In the genomic region with DNA sequence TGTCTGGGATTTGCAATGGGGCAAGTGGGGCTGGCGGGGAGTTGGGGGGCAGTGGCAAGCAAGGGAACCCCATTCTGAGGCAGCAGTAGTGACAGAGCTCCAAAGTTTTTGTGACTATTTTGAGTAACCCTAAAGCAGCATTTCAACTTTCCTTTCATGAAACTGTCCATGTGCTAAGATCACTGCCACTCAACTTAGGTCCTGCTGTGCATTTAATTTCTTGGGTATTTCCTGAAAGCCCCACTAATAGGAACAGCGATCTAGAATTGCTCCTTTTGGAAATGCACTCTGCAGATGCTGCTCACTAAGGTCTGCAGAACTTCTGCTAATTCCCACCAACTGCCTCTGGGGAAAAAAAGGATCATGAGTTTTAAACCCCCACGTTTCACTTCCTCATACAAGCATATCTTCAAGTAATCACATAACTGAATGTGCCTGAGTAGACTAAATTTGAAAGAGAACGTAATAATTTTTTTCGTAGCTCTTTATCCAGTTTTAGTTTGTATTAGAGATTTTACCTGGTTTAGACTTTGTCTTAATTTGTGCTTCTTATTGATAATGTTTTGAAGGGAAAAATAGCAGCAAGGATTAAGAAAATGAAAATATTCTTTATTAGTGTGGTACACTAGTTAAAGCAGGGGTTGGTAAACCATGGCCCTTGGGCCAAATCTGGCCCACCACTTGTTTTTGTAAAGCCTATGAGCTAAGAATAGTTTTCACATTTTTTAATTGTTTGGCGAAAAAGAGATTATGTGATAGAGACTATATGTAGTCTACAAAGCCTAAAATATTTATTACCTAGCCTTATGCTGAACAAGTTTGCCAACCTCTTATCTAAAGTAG, we compare ENCODE assay signal across 12 cellular contexts. TPM values are rescaled to one million over a fixed set of nuclear protein-coding genes. Genes with fewer than 3 reads are reported as not detected.
DNase-seq lines count a peak whose midpoint lies in the region; ATAC-seq, FAIRE-seq and TF ChIP-seq lines count a peak whose summit lies in the region.
"Had no signal": no experiment of that assay in that cellular context is flagged by ENCODE, and none has a peak within 500 bp of the region (broad histone marks: within the 10 kb centered on the region; RNA-seq: fewer than 3 reads in every experiment).

No MANE protein-coding gene starts in this region.

- H3K9me3 Mint-ChIP-seq in osteocyte (ENCODE audit: unreplicated experiment): no peaks in the 10 kb centered on the region

- H3K4me1 ChIP-seq in foreskin keratinocyte (no peaks in the 10 kb centered on the region), lower lobe of right lung (no peaks in the 10 kb centered on the region)

- no peak for TF ChIP-seq POLR2A in GM12891 (IDR thresholded peaks at IDR 0.05; ENCODE audit: low read depth, low read length)

- DNase-seq in GM12891 (ENCODE audit: insufficient read length, low spot score) (no peak), SIG-M5 (lab: John Stamatoyannopoulos, UW) (peak; percentile 82), foreskin keratinocyte (no peak), osteocyte (ENCODE audit: extremely low spot score, unreplicated experiment) (no peak), lower lobe of right lung (no peak)
- DNase-seq in effector CD4-positive, alpha-beta T cell: no peak
- DNase-seq: activated CD4-positive, alpha-beta T cell treated with anti-CD3 and anti-CD28 coated beads for 4 hours; GM23248; NCI-H526; right lobe of liver had no signal

- H3K27ac ChIP-seq in foreskin keratinocyte (no peak overlapping the region), lower lobe of right lung (no peak overlapping the region)
- H3K27ac ChIP-seq: GM23248, right lobe of liver had no signal

- H3K27me3 ChIP-seq in foreskin keratinocyte: no peaks in the 10 kb centered on the region
- no peaks in the 10 kb centered on the region for H3K27me3 ChIP-seq in lower lobe of right lung (ENCODE audit: low read depth)
- H3K27me3 ChIP-seq: right lobe of liver had no signal

- H3K4me3 Mint-ChIP-seq in osteocyte (ENCODE audit: unreplicated experiment): no peak overlapping the region

- peaks cover 5% of the 10 kb centered on the region for H3K27me3 Mint-ChIP-seq in osteocyte (ENCODE audit: unreplicated experiment)

- FAIRE-seq in GM12891 (lab: Jason Lieb, UNC): peak; percentile 26

- TF ChIP-seq CTCF in foreskin keratinocyte (conservative IDR thresholded peaks at IDR 0.05) (no peak), osteocyte (IDR thresholded peaks at IDR 0.05) (no peak), lower lobe of right lung (IDR thresholded peaks at IDR 0.05) (no peak)

- no peaks in the 10 kb centered on the region for H3K36me3 Mint-ChIP-seq in osteocyte (ENCODE audit: unreplicated experiment)

- ATAC-seq in GM21390 (IDR thresholded peaks at IDR 0.05; ENCODE audit: unreplicated experiment) (peak; percentile 95), HG03108 (IDR thresholded peaks at IDR 0.05; ENCODE audit: unreplicated experiment) (peak; percentile 96), foreskin keratinocyte (no peak), lower lobe of right lung (no peak)

- no peaks in the 10 kb centered on the region for H3K9me3 ChIP-seq in lower lobe of right lung
- H3K9me3 ChIP-seq: right lobe of liver had no signal

- H3K36me3 ChIP-seq in lower lobe of right lung: no peaks in the 10 kb centered on the region
- H3K36me3 ChIP-seq: right lobe of liver had no signal

- no peak overlapping the region for H3K4me3 ChIP-seq in lower lobe of right lung
- H3K4me3 ChIP-seq: GM23248, right lobe of liver had no signal

- intact Hi-C loops in lower lobe of right lung (cut with DNase I): no loop called here

- no peaks in the 10 kb centered on the region for H3K4me1 Mint-ChIP-seq in osteocyte (ENCODE audit: unreplicated experiment)

- no peak overlapping the region for H3K27ac Mint-ChIP-seq in osteocyte (ENCODE audit: unreplicated experiment)

TF ChIP-seq in GM12891, 5 proteins besides CTCF, POLR2A, EP300 and RAD21:
- TF ChIP-seq TAF1 (IDR thresholded peaks at IDR 0.05; ENCODE audit: low read depth, low read length) (no peak), SPI1 (IDR thresholded peaks at IDR 0.05; ENCODE audit: low read depth, low read length) (peak; percentile 98)

RNA-seq across cellular contexts. Expression of a gene that starts 56.9 kb away (rescaled TPM):
- polyA plus RNA-seq in GM12891 (2012; ENCODE audit: low read depth, missing spikeins): 0.18 TPM
- 0.11 and 0.14 TPM in 2 replicates for total RNA-seq in foreskin keratinocyte
- polyA plus RNA-seq in foreskin keratinocyte: 0.06 and 0.11 TPM in 2 replicates
- total RNA-seq in osteocyte: 0.08 and 0.24 TPM in 2 replicates
- total RNA-seq in lower lobe of right lung: 1.2 TPM
- total RNA-seq: GM23248 had no signal
- polyA plus RNA-seq: GM23248 had no signal

Comparison
In these comparisons a context has a peak if more than half of its experiments do, and no peak if none do; other contexts are left out.
1. ATAC-seq: peak in GM21390 (single experiment) and HG03108 (single experiment); none in foreskin keratinocyte (single experiment) and lower lobe of right lung (0 of 2).